Comparison of ENCODE assay signal across 8 cellular contexts in the genomic region with DNA sequence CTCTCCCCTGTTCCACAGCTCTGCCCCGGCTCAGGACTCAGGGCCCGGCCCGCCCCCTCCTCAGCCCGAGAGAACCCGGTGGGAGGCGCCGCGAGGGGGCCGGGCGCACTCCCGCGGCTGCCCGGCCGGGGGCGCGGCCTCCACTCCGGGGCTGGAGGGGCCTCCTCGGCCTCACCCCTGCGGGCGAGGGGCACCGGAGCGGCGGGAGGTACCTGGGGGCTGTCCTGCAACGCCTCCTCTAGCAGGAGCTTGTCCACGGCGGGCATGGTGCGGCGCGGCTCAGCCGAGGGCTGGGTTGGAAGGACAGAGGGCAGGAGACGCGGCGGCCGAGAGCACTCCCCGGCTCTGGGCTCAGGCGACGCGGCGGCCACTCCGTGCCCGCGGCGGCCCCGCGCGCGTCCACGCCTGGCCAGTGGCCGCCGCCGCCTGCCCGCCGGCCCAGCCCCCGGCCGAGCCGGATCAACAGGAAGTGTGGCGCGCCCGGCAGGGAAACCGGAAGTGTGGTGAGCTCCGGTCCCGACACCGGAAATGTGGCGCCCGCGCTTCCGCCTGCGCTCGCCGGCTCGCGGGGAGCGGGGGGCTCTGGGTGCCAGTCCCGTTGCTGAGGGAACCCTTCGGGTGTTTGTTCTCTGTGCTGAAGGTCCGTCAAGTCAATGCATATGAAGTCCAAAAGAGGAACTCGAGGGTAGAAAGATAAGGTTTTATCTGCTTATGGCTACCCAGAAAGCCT. TPM values are rescaled to one million over a fixed set of nuclear protein-coding genes. Genes with fewer than 3 reads are reported as not detected.
DNase-seq lines count a peak whose midpoint lies in the region; ATAC-seq and TF ChIP-seq lines count a peak whose summit lies in the region.

A gene with protein sequence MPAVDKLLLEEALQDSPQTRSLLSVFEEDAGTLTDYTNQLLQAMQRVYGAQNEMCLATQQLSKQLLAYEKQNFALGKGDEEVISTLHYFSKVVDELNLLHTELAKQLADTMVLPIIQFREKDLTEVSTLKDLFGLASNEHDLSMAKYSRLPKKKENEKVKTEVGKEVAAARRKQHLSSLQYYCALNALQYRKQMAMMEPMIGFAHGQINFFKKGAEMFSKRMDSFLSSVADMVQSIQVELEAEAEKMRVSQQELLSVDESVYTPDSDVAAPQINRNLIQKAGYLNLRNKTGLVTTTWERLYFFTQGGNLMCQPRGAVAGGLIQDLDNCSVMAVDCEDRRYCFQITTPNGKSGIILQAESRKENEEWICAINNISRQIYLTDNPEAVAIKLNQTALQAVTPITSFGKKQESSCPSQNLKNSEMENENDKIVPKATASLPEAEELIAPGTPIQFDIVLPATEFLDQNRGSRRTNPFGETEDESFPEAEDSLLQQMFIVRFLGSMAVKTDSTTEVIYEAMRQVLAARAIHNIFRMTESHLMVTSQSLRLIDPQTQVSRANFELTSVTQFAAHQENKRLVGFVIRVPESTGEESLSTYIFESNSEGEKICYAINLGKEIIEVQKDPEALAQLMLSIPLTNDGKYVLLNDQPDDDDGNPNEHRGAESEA (minus strand): TSS at position 428 of the 730 bp plus-strand sequence. CDS start 162 bp downstream, at position 266.

- peak; percentile 98 for DNase-seq in DMS53 (lab: John Stamatoyannopoulos, UW)
- peak; percentile 96 for DNase-seq in Karpas-422
- DNase-seq in Peyer's patch = peak; percentile 88 to 94 (median 93)
- DNase-seq in activated T-helper 1 cell treated with Interleukin-2 at 50 U/mL for 16 hours (ENCODE audit: low read depth) = peak; percentile 75
- DNase-seq in esophagus squamous epithelium (lab: John Stamatoyannopoulos, UW) = peak; percentile 43
- peak; percentile 95 for DNase-seq in myocyte (ENCODE audit: low read depth)
- peak; percentile 70 to 72 for DNase-seq in stimulated activated CD8-positive, alpha-beta memory T cell treated with anti-CD3 and anti-CD28 coated beads, Interleukin-7, amount 100 ng/mL, for 48 hours (ENCODE audit: extremely low read depth in 1 of 2, low read depth in 1 of 2)

- H3K9ac ChIP-seq in Karpas-422 (ENCODE audit: low read length) = peak within 1 kb of the TSS; percentile 82

- no peaks in the 10 kb centered on the region for H3K9me2 ChIP-seq in Karpas-422 (replicated peaks; ENCODE audit: insufficient read depth, low read length)

- peak; percentile 85 for ATAC-seq in GM21723 (IDR thresholded peaks at IDR 0.05; ENCODE audit: unreplicated experiment)

- H3K4me3 ChIP-seq in Karpas-422 (ENCODE audit: low read length) (peak within 1 kb of the TSS; percentile 77), Peyer's patch (peak within 1 kb of the TSS; percentile 64 to 99 (median 92)), esophagus squamous epithelium (peak within 1 kb of the TSS; percentile 79 to 97 (median 92))

- H3K36me3 ChIP-seq in Karpas-422 (ENCODE audit: insufficient read depth, low read length) (peaks cover 2% of the 10 kb centered on the region; the same call in 1 of the 2 replicates), Peyer's patch (peaks cover 0 to 5% (median 0%) of the 10 kb centered on the region in 3 donors), esophagus squamous epithelium (peaks cover 0 to 11% (median 0%) of the 10 kb centered on the region in 3 donors)

- H2AFZ ChIP-seq in Karpas-422 (ENCODE audit: low read length) = peak within 1 kb of the TSS; percentile 71

- intact Hi-C loops in esophagus squamous epithelium (cut with DNase I) = no loop called here

- H3K27ac ChIP-seq in Karpas-422 (ENCODE audit: low read length) (peak within 1 kb of the TSS; percentile 53), Peyer's patch (peak within 1 kb of the TSS; percentile 87 to 99 (median 96)), esophagus squamous epithelium (peak within 1 kb of the TSS; percentile 91 to 97 (median 94))

- no peaks in the 10 kb centered on the region for H4K20me1 ChIP-seq in Karpas-422 (ENCODE audit: insufficient read depth, low read depth, low read length)

- peaks cover 43% of the 10 kb centered on the region for H3K79me2 ChIP-seq in Karpas-422 (ENCODE audit: low read length)

- TF ChIP-seq CTCF in Peyer's patch (IDR thresholded peaks at IDR 0.05) (peak in 4 of 6 experiments; percentile 35 to 54 (median 42)), esophagus squamous epithelium (IDR thresholded peaks at IDR 0.05) (peak in 5 of 6 experiments; percentile 9 to 57 (median 43))

- H3K4me2 ChIP-seq in Karpas-422 (ENCODE audit: low read depth, low read length, poor library complexity, severe bottlenecking) = peak within 1 kb of the TSS; percentile 83

- H3K27me3 ChIP-seq in Karpas-422 (ENCODE audit: low read length) (no peaks in the 10 kb centered on the region), Peyer's patch (no peaks in the 10 kb centered on the region), esophagus squamous epithelium (no peaks in the 10 kb centered on the region)

- TF ChIP-seq POLR2A in Peyer's patch (IDR thresholded peaks at IDR 0.05) (peak; percentile 80 to 94), esophagus squamous epithelium (IDR thresholded peaks at IDR 0.05) (peak in 2 of 4 donors; percentile 62 to 83)

- H3K4me1 ChIP-seq in Karpas-422 (ENCODE audit: low read length) = peaks cover 44% of the 10 kb centered on the region
- peaks cover 0 to 39% (median 5%) of the 10 kb centered on the region in 4 donors for H3K4me1 ChIP-seq in Peyer's patch
- peaks cover 10 to 53% (median 23%) of the 10 kb centered on the region in 3 donors for H3K4me1 ChIP-seq in esophagus squamous epithelium

- H3K9me3 ChIP-seq in Karpas-422 (ENCODE audit: low read length) (no peaks in the 10 kb centered on the region), Peyer's patch (no peaks in the 10 kb centered on the region), esophagus squamous epithelium (no peaks in the 10 kb centered on the region)

- 0% methylated on average over 1 to 3 of the region's 77 CpGs for WGBS in esophagus squamous epithelium, 2 donors

RNA-seq across cellular contexts. Expression of the gene that starts here (rescaled TPM):
- total RNA-seq in Karpas-422 (2014; rRNA removed; shearing (Covaris generic); ENCODE audit: low replicate concordance) = 20.4 and 44.1 TPM in 2 replicates
- total RNA-seq in Peyer's patch (100 to 1,000 TPM; 169 to 203 (median 185) TPM), esophagus squamous epithelium (10 to 100 TPM; 30.9 to 52.3 (median 35.2) TPM), myocyte (20.4 and 26.1 TPM in 2 replicates)
- 35.6 TPM for polyA plus RNA-seq in myocyte (2012)

Comparison
In these comparisons a context has a peak if more than half of its experiments do, and no peak if none do; other contexts are left out.
1. Peak in every context shown above with its lines: DNase-seq, ATAC-seq, H3K4me3 ChIP-seq and H3K27ac ChIP-seq.
2. DNase-seq: peak in every context shown above with its lines; median percentile 98 in DMS53; 96 in Karpas-422; 95 in myocyte; 93 in Peyer's patch; 75 in activated T-helper 1 cell treated with Interleukin-2 at 50 U/mL for 16 hours; 71 in stimulated activated CD8-positive, alpha-beta memory T cell treated with anti-CD3 and anti-CD28 coated beads, Interleukin-7, amount 100 ng/mL, for 48 hours; 43 in esophagus squamous epithelium.